In genomic region chr16:56357291-56357764, GRCh38 we compare ENCODE assay signal across 8 cellular contexts.
DNase-seq lines count a peak whose midpoint lies in the region; ATAC-seq and TF ChIP-seq lines count a peak whose summit lies in the region.

No MANE protein-coding gene starts in this region.

- BruUV-seq in PC-9 (replicated peaks; lab: Mats Ljungman, UMichigan): no TSS peak

- H2AFZ ChIP-seq in PC-9: 0 out of 2 replicates have a peak overlapping the region, but pooled peaks have one; percentile 59

- DNase-seq in PC-9 (peak in 1 of 2 experiments; percentile 38), dorsolateral prefrontal cortex (peak in 4 of 10 donors; percentile 9 to 42 (median 26)), mucosa of descending colon (peak in 2 of 3 donors; percentile 19 to 45), aorta (peak; percentile 54 to 79), DMS 273 treated with DMSO at 0.1 percent for 48 hours (lab: John Stamatoyannopoulos, UW) (no peak), NCI-H1092 treated with DMSO at 0.1 percent for 48 hours (lab: John Stamatoyannopoulos, UW) (no peak), RPMI8226 (no peak)

- peaks cover 17% of the 10 kb centered on the region for H3F3A ChIP-seq in PC-9 (ENCODE audit: insufficient read depth, low read depth)

- H3K4me1 ChIP-seq in PC-9 (replicated peaks; ENCODE audit: insufficient read depth) (peaks cover 37% of the 10 kb centered on the region), mucosa of descending colon (ENCODE audit: low read depth) (peaks cover 4% of the 10 kb centered on the region), aorta (ENCODE audit: control insufficient read depth in 1 of 2, insufficient read depth in 2 of 2, low read length in 2 of 2) (no peaks in the 10 kb centered on the region)

- H3K4me3 ChIP-seq in PC-9 (peak overlapping the region; percentile 54; the same call in 1 of the 2 replicates), dorsolateral prefrontal cortex (peak overlapping the region in 47 of 59 donors; percentile 2 to 59 (median 40)), mucosa of descending colon (no peak overlapping the region), aorta (ENCODE audit: low read length in 2 of 2) (peak overlapping the region; percentile 43 to 54)

- no peaks in the 10 kb centered on the region for H4K20me1 ChIP-seq in PC-9 (ENCODE audit: insufficient read depth)

- 20 to 27% methylated on average over 13 of the region's 13 CpGs for WGBS in aorta, 2 donors

- H3K27ac ChIP-seq in PC-9 (peak overlapping the region; percentile 66), dorsolateral prefrontal cortex (peak overlapping the region in 58 of 59 donors; percentile 18 to 93 (median 72)), aorta (ENCODE audit: low read depth in 1 of 2, low read length in 2 of 2) (peak overlapping the region; percentile 4 to 86)

- intact Hi-C loops in PC-9 (cut with micrococcal nuclease; ENCODE audit: unreplicated experiment): loop anchor here (2.0 to 10.0 kb wide), 3 partner anchors 33 to 645 kb away; no protein-coding TSS in a partner anchor
- intact Hi-C loops in dorsolateral prefrontal cortex (cut with DNase I): loop anchor here (5.0 to 10.0 kb wide), 4 partner anchors 70 to 415 kb away; partner anchors contain the start of gene AMFR (in 1 of the 2)
- intact Hi-C loops in mucosa of descending colon (cut with DNase I, micrococcal nuclease): no loop called here
- intact Hi-C loops in aorta (cut with DNase I): loop anchor here in 1 of 2 donors (5.0 kb wide), 2 partner anchors 165 to 415 kb away; partner anchors contain the start of gene GNAO1

- ATAC-seq in GM18870 (IDR thresholded peaks at IDR 0.05; ENCODE audit: unreplicated experiment): peak; percentile 23
- peak; percentile 8 for ATAC-seq in mucosa of descending colon
- ATAC-seq in aorta (ENCODE audit: low FRiP score): peak; percentile 46

- H3K4me2 ChIP-seq in PC-9: peak overlapping the region; percentile 90

- TF ChIP-seq CTCF in PC-9 (conservative IDR thresholded peaks at IDR 0.05) (no peak), dorsolateral prefrontal cortex (IDR thresholded peaks at IDR 0.05 in 54 of 56, conservative IDR thresholded peaks at IDR 0.05 in 2 of 56; ENCODE audit: low read depth in 1 of 56, partially characterized antibody in 56 of 56) (no peak), mucosa of descending colon (IDR thresholded peaks at IDR 0.05) (no peak)

- no peaks in the 10 kb centered on the region for H3K79me2 ChIP-seq in PC-9 (ENCODE audit: low read depth)

- POLR2A ChIA-PET in PC-9 (lab: Charles Lee; ENCODE audit: unreplicated experiment): interaction anchor here (0.5 to 0.9 kb wide), 2 partner anchors 14 to 326 kb away, joined by 6 read pairs; no protein-coding TSS in a partner anchor

- H3K9me3 ChIP-seq in PC-9 (ENCODE audit: insufficient read depth, low read depth) (no peaks in the 10 kb centered on the region), mucosa of descending colon (no peaks in the 10 kb centered on the region), aorta (ENCODE audit: control insufficient read depth, low read length) (no peaks in the 10 kb centered on the region)

- H3K9me2 ChIP-seq in PC-9 (ENCODE audit: insufficient read depth): no peaks in the 10 kb centered on the region

- H3K36me3 ChIP-seq in PC-9 (ENCODE audit: low read depth): no peaks in the 10 kb centered on the region
- no peaks in the 10 kb centered on the region for H3K36me3 ChIP-seq in mucosa of descending colon (ENCODE audit: low read depth)
- peaks cover 1 to 4% of the 10 kb centered on the region in 2 donors for H3K36me3 ChIP-seq in aorta (ENCODE audit: control insufficient read depth in 1 of 2, insufficient read depth in 2 of 2, low read length in 1 of 2)

- CTCF ChIA-PET in PC-9 (lab: Charles Lee): interaction anchor here (0.7 kb wide), 1 partner anchor 25 kb away, joined by 3 read pairs; no protein-coding TSS in a partner anchor

- H3K27me3 ChIP-seq in PC-9 (ENCODE audit: insufficient read depth, low read depth) (no peaks in the 10 kb centered on the region), dorsolateral prefrontal cortex (no peaks in the 10 kb centered on the region), aorta (ENCODE audit: control insufficient read depth in 1 of 2, insufficient read depth in 2 of 2, low read length in 1 of 2) (no peaks in the 10 kb centered on the region)

Comparison
In these comparisons a context has a peak if more than half of its experiments do, and no peak if none do; other contexts are left out.
1. DNase-seq: peak in mucosa of descending colon (2 of 3) and aorta (2 of 2); none in DMS 273 treated with DMSO at 0.1 percent for 48 hours (single experiment), NCI-H1092 treated with DMSO at 0.1 percent for 48 hours (single experiment) and RPMI8226 (single experiment).
2. intact Hi-C loops: an anchor here in PC-9 (2.0 to 10.0 kb wide) and dorsolateral prefrontal cortex (5.0 to 10.0 kb wide); none called in mucosa of descending colon.
3. Peak in every context shown above with its lines, with median percentiles within 50 percentile points of each other: ATAC-seq and H3K27ac ChIP-seq.